13 cellular contexts compared by ENCODE assay signal in genomic region chr6:45650527-45651135, GRCh38.
DNase-seq lines count a peak whose midpoint lies in the region; ATAC-seq, FAIRE-seq and TF ChIP-seq lines count a peak whose summit lies in the region.
"Had no signal": no experiment of that assay in that cellular context is flagged by ENCODE, and none has a peak within 500 bp of the region (broad histone marks: within the 10 kb centered on the region; RNA-seq: fewer than 3 reads in every experiment).

No MANE protein-coding gene starts in this region.

- peak; percentile 71 for DNase-seq in AG08396 (ENCODE audit: low spot score)
- DNase-seq in M059J (ENCODE audit: low read depth) = peak; percentile 99
- peak; percentile 94 for DNase-seq in bronchial epithelial cell (ENCODE audit: low read depth)
- peak; percentile 29 for DNase-seq in left kidney (ENCODE audit: low read depth, low spot score)
- no peak for DNase-seq in foreskin melanocyte
- DNase-seq in NCI-H1694 (lab: John Stamatoyannopoulos, UW) = no peak
- DNase-seq: activated CD4-positive, alpha-beta memory T cell treated with anti-CD3 and anti-CD28 coated beads for 36 hours; ovary; stimulated activated CD4-positive, alpha-beta T cell treated with anti-CD3 and anti-CD28 coated beads, Interleukin-2, amount 100 ng/mL, for 48 hours; stimulated activated naive CD8-positive, alpha-beta T cell treated with anti-CD3 and anti-CD28 coated beads, Interleukin-15, amount 100 ng/mL, for 72 hours had no signal

- no peak overlapping the region for H3K4me3 ChIP-seq in bronchial epithelial cell (ENCODE audit: low read depth, low read length)
- H3K4me3 ChIP-seq: ovary had no signal

- ATAC-seq in HG02678 (IDR thresholded peaks at IDR 0.05; ENCODE audit: unreplicated experiment) = no peak
- ATAC-seq in GM18517 (IDR thresholded peaks at IDR 0.05; ENCODE audit: unreplicated experiment) = no peak
- ATAC-seq: left lobe of liver; stimulated activated naive CD8-positive, alpha-beta T cell treated with anti-CD3 and anti-CD28 coated beads, Interleukin-15, amount 100 ng/mL, for 72 hours had no signal

- TF ChIP-seq CTCF in bronchial epithelial cell (IDR thresholded peaks at IDR 0.05; ENCODE audit: insufficient read depth, low read length, severe bottlenecking) = no peak

- no peaks in the 10 kb centered on the region for H3K36me3 ChIP-seq in bronchial epithelial cell (ENCODE audit: control insufficient read depth, insufficient read depth, low read length)
- H3K36me3 ChIP-seq: ovary had no signal

- H3K27me3 ChIP-seq in bronchial epithelial cell (ENCODE audit: control insufficient read depth, insufficient read depth, low read length) = no peaks in the 10 kb centered on the region
- H3K27me3 ChIP-seq: ovary had no signal

- no peak for FAIRE-seq in bronchial epithelial cell (lab: Jason Lieb, UNC)

Comparison
In these comparisons a context has a peak if more than half of its experiments do, and no peak if none do; other contexts are left out.
1. DNase-seq: peak in AG08396 (single experiment), M059J (single experiment), bronchial epithelial cell (single experiment) and left kidney (single experiment); none in foreskin melanocyte (single experiment) and NCI-H1694 (single experiment).